ENCODE assay signal across 12 cellular contexts in genomic region chr5:33854733-33855151, GRCh38. TPM values are rescaled to one million over a fixed set of nuclear protein-coding genes. Genes with fewer than 3 reads are reported as not detected.
A peak's percentile ranks its signal among the peaks of the same experiment; 100 is the strongest.
DNase-seq lines count a peak whose midpoint lies in the region; ATAC-seq lines count a peak whose summit lies in the region.
"Had no signal": no experiment of that assay in that cellular context is flagged by ENCODE, and none has a peak within 500 bp of the region (broad histone marks: within the 10 kb centered on the region; RNA-seq: fewer than 3 reads in every experiment).

No MANE protein-coding gene starts in this region.

- H3K4me1 ChIP-seq in right cardiac atrium (ENCODE audit: control insufficient read depth, insufficient read depth, low read length) (peaks cover 2% of the 10 kb centered on the region), trophoblast cell (ENCODE audit: control insufficient read depth in 1 of 2, insufficient read depth in 2 of 2, low read length in 2 of 2) (peaks cover 9 to 28% of the 10 kb centered on the region in 2 experiments)
- H3K4me1 ChIP-seq: thyroid gland had no signal

- no peak overlapping the region for H3K4me3 ChIP-seq in right cardiac atrium (ENCODE audit: low read length)
- H3K4me3 ChIP-seq in trophoblast cell (ENCODE audit: low read depth, low read length), result no peak overlapping the region
- H3K4me3 ChIP-seq: thyroid gland had no signal

- peak; percentile 77 to 82 for ATAC-seq in right cardiac atrium

- H2BK12ac ChIP-seq in trophoblast cell (ENCODE audit: low read length), result no peak overlapping the region

- H3K18ac ChIP-seq in trophoblast cell (ENCODE audit: low read length), result no peak overlapping the region

- no peak overlapping the region for H2AK5ac ChIP-seq in trophoblast cell (ENCODE audit: low read length)

- H3K4ac ChIP-seq in trophoblast cell (ENCODE audit: low read depth, low read length), result no peak overlapping the region

- no peak overlapping the region for H4K8ac ChIP-seq in trophoblast cell (ENCODE audit: low read depth, low read length)

- no peak overlapping the region for H4K91ac ChIP-seq in trophoblast cell (ENCODE audit: low read depth, low read length)

- H3K79me2 ChIP-seq in trophoblast cell (ENCODE audit: control insufficient read depth, insufficient read depth, low read length, poor library complexity), result peaks cover 2% of the 10 kb centered on the region

- DNase-seq in ELR (ENCODE audit: low read depth), result peak; percentile 93
- DNase-seq in amniotic epithelial cell (ENCODE audit: low read depth), result peak; percentile 88
- peak in 2 of 3 donors; percentile 18 to 62 for DNase-seq in right cardiac atrium
- DNase-seq in trophoblast cell, result no peak
- no peak for DNase-seq in HT-29 (ENCODE audit: low spot score)
- no peak for DNase-seq in NOMO-1 treated with DMSO at 0.1 percent for 48 hours (lab: John Stamatoyannopoulos, UW; ENCODE audit: unreplicated experiment)
- DNase-seq in UCSD-AML1 (lab: John Stamatoyannopoulos, UW; ENCODE audit: unreplicated experiment), result no peak
- DNase-seq in T-helper 9 cell, result no peak
- DNase-seq: activated naive CD4-positive, alpha-beta T cell treated with Interleukin-2 at 50 U/mL for 16 hours; COR-L47; thyroid gland had no signal

- H3K23ac ChIP-seq in trophoblast cell (ENCODE audit: low read length), result no peak overlapping the region

- H3K4me2 ChIP-seq in trophoblast cell (ENCODE audit: low read length), result peak overlapping the region; percentile 6

- peaks cover 9% of the 10 kb centered on the region for H3K79me1 ChIP-seq in trophoblast cell (ENCODE audit: low read length)

- 28% methylated on average over 4 of the region's 4 CpGs for WGBS in right cardiac atrium
- WGBS in trophoblast cell (ENCODE audit: extremely low coverage, insufficient coverage, insufficient read length), result no CpG with 5 or more reads among the region's 4 CpGs

- H3K9ac ChIP-seq in trophoblast cell (ENCODE audit: low read length), result no peak overlapping the region

- intact Hi-C loops in right cardiac atrium (cut with DNase I), result no loop called here

- H3K27ac ChIP-seq in right cardiac atrium (ENCODE audit: low read length) (no peak overlapping the region), trophoblast cell (ENCODE audit: low read depth, low read length) (peak overlapping the region; percentile 65)
- H3K27ac ChIP-seq: epithelial cell of prostate, thyroid gland had no signal

- H3K14ac ChIP-seq in trophoblast cell (ENCODE audit: low read length), result no peak overlapping the region

- H3K36me3 ChIP-seq in trophoblast cell (ENCODE audit: control insufficient read depth in 1 of 2, insufficient read depth in 2 of 2, low read length in 2 of 2), result no peaks in the 10 kb centered on the region
- H3K36me3 ChIP-seq: thyroid gland had no signal

- no peak overlapping the region for H2BK5ac ChIP-seq in trophoblast cell (ENCODE audit: low read depth, low read length, poor library complexity)

- H4K12ac ChIP-seq in trophoblast cell (ENCODE audit: low read depth, low read length), result no peak overlapping the region

- no peak overlapping the region for H2AFZ ChIP-seq in trophoblast cell (ENCODE audit: insufficient read depth, low read length, poor library complexity)

- H2BK120ac ChIP-seq in trophoblast cell (ENCODE audit: insufficient read depth, low read length, poor library complexity), result no peak overlapping the region

- H3K27me3 ChIP-seq in right cardiac atrium (ENCODE audit: control insufficient read depth, insufficient read depth), result no peaks in the 10 kb centered on the region
- no peaks in the 10 kb centered on the region for H3K27me3 ChIP-seq in trophoblast cell (ENCODE audit: insufficient read depth, low read length)
- H3K27me3 ChIP-seq: thyroid gland had no signal

- H3K9me3 ChIP-seq in right cardiac atrium (ENCODE audit: control insufficient read depth, low read length) (no peaks in the 10 kb centered on the region), trophoblast cell (ENCODE audit: insufficient read depth, low read depth, low read length) (no peaks in the 10 kb centered on the region)
- H3K9me3 ChIP-seq: thyroid gland had no signal

RNA-seq across cellular contexts. Expression of gene ADAMTS12, which starts 37.0 kb away (rescaled TPM):
- total RNA-seq in right cardiac atrium, result 1 to 10 TPM in 3 of 4 donors, under 1 TPM in 1; 0.54 to 1.4 (median 1.1) TPM
- polyA plus RNA-seq in right cardiac atrium, result 0.54 TPM
- 4.7 and 4.8 TPM in 2 replicates for polyA plus RNA-seq in trophoblast cell (2013)
- total RNA-seq in HT-29 (2014; rRNA removed; shearing (Covaris generic)), result not detected in 2 replicates

Comparison
In these comparisons a context has a peak if more than half of its experiments do, and no peak if none do; other contexts are left out.
1. DNase-seq: peak in ELR (single experiment), amniotic epithelial cell (single experiment) and right cardiac atrium (2 of 3); none in trophoblast cell (0 of 2), HT-29 (single experiment), NOMO-1 treated with DMSO at 0.1 percent for 48 hours (single experiment), UCSD-AML1 (single experiment) and T-helper 9 cell (single experiment).